23 cellular contexts compared by ENCODE assay signal in the genomic region with DNA sequence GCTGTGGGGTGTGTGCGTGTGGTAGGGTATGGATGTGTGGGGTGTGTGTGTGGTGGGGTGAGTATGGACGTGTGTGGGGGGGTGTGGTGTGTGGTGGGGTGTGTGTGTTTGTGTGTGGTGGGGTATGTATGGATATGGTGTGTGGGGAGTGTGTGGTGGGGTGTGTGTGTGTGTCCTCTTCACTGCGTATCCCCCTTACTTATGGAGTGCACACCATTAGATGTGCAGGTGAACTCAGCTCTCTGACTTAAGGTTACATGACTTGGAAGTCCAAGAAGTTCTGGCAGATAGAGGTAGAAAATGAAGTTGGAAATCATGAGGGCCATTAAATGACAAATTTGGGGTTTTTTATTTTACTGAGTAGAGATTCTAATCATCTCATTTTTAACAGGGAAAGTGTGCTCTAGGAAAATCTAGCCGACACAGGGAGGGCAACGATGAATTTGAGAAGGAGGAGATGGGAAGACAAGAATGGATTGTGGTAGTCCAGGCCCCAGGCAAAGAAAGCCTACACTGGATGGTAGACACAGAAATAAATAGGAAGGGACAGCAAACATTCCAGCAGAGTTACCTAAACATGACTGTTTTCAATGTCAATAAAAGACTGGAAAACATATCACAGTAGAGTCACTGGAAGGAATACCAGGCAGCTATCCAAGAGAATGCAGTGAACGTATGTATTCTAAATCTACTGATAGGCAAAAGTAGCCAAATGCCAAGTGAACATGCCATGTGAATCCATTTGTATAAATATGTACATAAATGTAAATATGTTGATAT.
DNase-seq lines count a peak whose midpoint lies in the region; ATAC-seq and TF ChIP-seq lines count a peak whose summit lies in the region.
"Had no signal": no experiment of that assay in that cellular context is flagged by ENCODE, and none has a peak within 500 bp of the region (broad histone marks: within the 10 kb centered on the region; RNA-seq: fewer than 3 reads in every experiment).

No MANE protein-coding gene starts in this region.

- H3K4me3 ChIP-seq in upper lobe of right lung (no peak overlapping the region), endodermal cell (ENCODE audit: low read length) (no peak overlapping the region)
- H3K4me3 ChIP-seq: vagina had no signal

- H3K9ac ChIP-seq in endodermal cell (ENCODE audit: extremely low read depth, low read length, poor library complexity, severe bottlenecking) = no peak overlapping the region

- H3K36me3 ChIP-seq in upper lobe of right lung (no peaks in the 10 kb centered on the region), endodermal cell (ENCODE audit: control insufficient read depth, insufficient read depth, low read length) (peaks cover 15% of the 10 kb centered on the region)

- no peaks in the 10 kb centered on the region for H3K27me3 Mint-ChIP-seq in endodermal cell (ENCODE audit: insufficient read depth)
- H3K27me3 Mint-ChIP-seq: CD4-positive, alpha-beta T cell had no signal

- 95 to 100% methylated on average over 1 to 6 of the region's 6 CpGs for WGBS in endodermal cell (ENCODE audit: insufficient coverage in 1 of 2, insufficient read length in 1 of 2), 2 experiments

- POLR2A ChIA-PET in RWPE1 (lab: Yijun Ruan, JAX; ENCODE audit: low non-redundant PET) = no interaction called here

- no peaks in the 10 kb centered on the region for H3K27me3 ChIP-seq in upper lobe of right lung
- H3K27me3 ChIP-seq in endodermal cell (ENCODE audit: control insufficient read depth, insufficient read depth, low read length, poor library complexity, severe bottlenecking) = no peaks in the 10 kb centered on the region
- H3K27me3 ChIP-seq: vagina had no signal

- CTCF ChIA-PET in RWPE1 (lab: Yijun Ruan, JAX) = no interaction called here

- no peak overlapping the region for H3K27ac Mint-ChIP-seq in endodermal cell
- H3K27ac Mint-ChIP-seq: CD4-positive, alpha-beta T cell had no signal

- H3K9me3 ChIP-seq in upper lobe of right lung (no peaks in the 10 kb centered on the region), endodermal cell (ENCODE audit: control insufficient read depth, low read length) (no peaks in the 10 kb centered on the region)
- H3K9me3 ChIP-seq: vagina had no signal

- H3K4me1 Mint-ChIP-seq in endodermal cell = no peaks in the 10 kb centered on the region

- no peaks in the 10 kb centered on the region for H3K36me3 Mint-ChIP-seq in endodermal cell (ENCODE audit: low read depth)

- H3K4me1 ChIP-seq in upper lobe of right lung = peaks cover 2% of the 10 kb centered on the region
- H3K4me1 ChIP-seq in endodermal cell (ENCODE audit: control insufficient read depth, insufficient read depth, low read length) = peaks cover 2% of the 10 kb centered on the region

- intact Hi-C loops in left ventricle myocardium superior (cut with micrococcal nuclease) (loop anchor here (10.0 kb wide), 1 partner anchor 385 kb away; no protein-coding TSS in a partner anchor), Right ventricle myocardium superior (cut with DNase I) (loop anchor here (10.0 kb wide), 1 partner anchor 165 kb away; no protein-coding TSS in a partner anchor), upper lobe of right lung (cut with DNase I) (no loop called here), posterior vena cava (cut with DNase I) (loop anchor here in 1 of 2 donors (5.0 kb wide), 1 partner anchor 977 kb away; no protein-coding TSS in a partner anchor)

- TF ChIP-seq CTCF in upper lobe of right lung (IDR thresholded peaks at IDR 0.05) (no peak), endodermal cell (conservative IDR thresholded peaks at IDR 0.05) (no peak), RWPE1 (conservative IDR thresholded peaks at IDR 0.05; ENCODE audit: low read depth) (no peak)

- H3K27ac ChIP-seq in upper lobe of right lung (no peak overlapping the region), endodermal cell (ENCODE audit: low read depth, low read length) (no peak overlapping the region), RWPE1 (no peak overlapping the region)
- H3K27ac ChIP-seq: vagina had no signal

- no peak for DNase-seq in left ventricle myocardium superior
- DNase-seq in Right ventricle myocardium superior = no peak
- DNase-seq in iris pigment epithelial cell (ENCODE audit: low read depth) = peak; percentile 43
- no peak for DNase-seq in upper lobe of right lung
- no peak for DNase-seq in endodermal cell
- DNase-seq in RWPE1 (ENCODE audit: low spot score) = no peak
- DNase-seq in posterior vena cava (ENCODE audit: low spot score) = no peak
- DNase-seq: activated CD4-positive, alpha-beta T cell treated with anti-CD3 and anti-CD28 coated beads, Interleukin-2, amount 50 U/mL, for 1 hour; activated CD8-positive, alpha-beta memory T cell treated with anti-CD3 and anti-CD28 coated beads, Interleukin-2, amount 50 U/mL, for 4 hours; activated effector memory CD4-positive, alpha-beta T cell treated with anti-CD3 and anti-CD28 coated beads, Interleukin-2, amount 50 U/mL, for 16 hours; amygdala; CD4-positive, alpha-beta T cell; cerebellar nuclear complex; effector memory CD4-positive, alpha-beta T cell; HCEC 1CT; KBM-7; NCI-H2029 treated with DMSO at 0.1 percent for 48 hours; NCI-H510A; small intestine; stimulated activated CD4-positive, alpha-beta T cell treated with anti-CD3 and anti-CD28 coated beads, Interleukin-4, amount 100 ng/mL, for 4 hours; T-helper 1 cell had no signal

- no peaks in the 10 kb centered on the region for H3K9me3 Mint-ChIP-seq in endodermal cell
- H3K9me3 Mint-ChIP-seq: CD4-positive, alpha-beta T cell had no signal

- H3K4me3 Mint-ChIP-seq in endodermal cell = no peak overlapping the region
- H3K4me3 Mint-ChIP-seq: CD4-positive, alpha-beta T cell had no signal

- ATAC-seq in left ventricle myocardium superior (peak; percentile 13), Right ventricle myocardium superior (ENCODE audit: poor library complexity) (no peak), SK-N-SH treated with all-trans-retinoic acid at 6 μM for 48 hours (peak; percentile 91), upper lobe of right lung (peak; percentile 35)

TF ChIP-seq in SK-N-SH treated with all-trans-retinoic acid at 6 μM for 48 hours, 23 proteins besides CTCF, POLR2A, EP300 and RAD21:
- TF ChIP-seq PPARA (CRISPR knock-in tag; IDR thresholded peaks at IDR 0.05; ENCODE audit: borderline replicate concordance) (no peak), BACH2 (CRISPR knock-in tag; IDR thresholded peaks at IDR 0.05; ENCODE audit: borderline replicate concordance) (no peak), ZNF70 (CRISPR knock-in tag; IDR thresholded peaks at IDR 0.05) (no peak), SNAI2 (CRISPR knock-in tag; IDR thresholded peaks at IDR 0.05) (no peak), ZFP30 (CRISPR knock-in tag; IDR thresholded peaks at IDR 0.05) (no peak), TOX (CRISPR knock-in tag; IDR thresholded peaks at IDR 0.05; ENCODE audit: borderline replicate concordance) (no peak)
- TF ChIP-seq, protein P1, sequence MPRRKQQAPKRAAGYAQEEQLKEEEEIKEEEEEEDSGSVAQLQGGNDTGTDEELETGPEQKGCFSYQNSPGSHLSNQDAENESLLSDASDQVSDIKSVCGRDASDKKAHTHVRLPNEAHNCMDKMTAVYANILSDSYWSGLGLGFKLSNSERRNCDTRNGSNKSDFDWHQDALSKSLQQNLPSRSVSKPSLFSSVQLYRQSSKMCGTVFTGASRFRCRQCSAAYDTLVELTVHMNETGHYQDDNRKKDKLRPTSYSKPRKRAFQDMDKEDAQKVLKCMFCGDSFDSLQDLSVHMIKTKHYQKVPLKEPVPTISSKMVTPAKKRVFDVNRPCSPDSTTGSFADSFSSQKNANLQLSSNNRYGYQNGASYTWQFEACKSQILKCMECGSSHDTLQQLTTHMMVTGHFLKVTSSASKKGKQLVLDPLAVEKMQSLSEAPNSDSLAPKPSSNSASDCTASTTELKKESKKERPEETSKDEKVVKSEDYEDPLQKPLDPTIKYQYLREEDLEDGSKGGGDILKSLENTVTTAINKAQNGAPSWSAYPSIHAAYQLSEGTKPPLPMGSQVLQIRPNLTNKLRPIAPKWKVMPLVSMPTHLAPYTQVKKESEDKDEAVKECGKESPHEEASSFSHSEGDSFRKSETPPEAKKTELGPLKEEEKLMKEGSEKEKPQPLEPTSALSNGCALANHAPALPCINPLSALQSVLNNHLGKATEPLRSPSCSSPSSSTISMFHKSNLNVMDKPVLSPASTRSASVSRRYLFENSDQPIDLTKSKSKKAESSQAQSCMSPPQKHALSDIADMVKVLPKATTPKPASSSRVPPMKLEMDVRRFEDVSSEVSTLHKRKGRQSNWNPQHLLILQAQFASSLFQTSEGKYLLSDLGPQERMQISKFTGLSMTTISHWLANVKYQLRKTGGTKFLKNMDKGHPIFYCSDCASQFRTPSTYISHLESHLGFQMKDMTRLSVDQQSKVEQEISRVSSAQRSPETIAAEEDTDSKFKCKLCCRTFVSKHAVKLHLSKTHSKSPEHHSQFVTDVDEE (CRISPR knock-in tag; IDR thresholded peaks at IDR 0.05) = no peak
TF ChIP-seq in SK-N-SH treated with all-trans-retinoic acid at 6 μM for 48 hours: peak in this region for 0.
